ENCODE assay signal across 8 cellular contexts in the genomic region with DNA sequence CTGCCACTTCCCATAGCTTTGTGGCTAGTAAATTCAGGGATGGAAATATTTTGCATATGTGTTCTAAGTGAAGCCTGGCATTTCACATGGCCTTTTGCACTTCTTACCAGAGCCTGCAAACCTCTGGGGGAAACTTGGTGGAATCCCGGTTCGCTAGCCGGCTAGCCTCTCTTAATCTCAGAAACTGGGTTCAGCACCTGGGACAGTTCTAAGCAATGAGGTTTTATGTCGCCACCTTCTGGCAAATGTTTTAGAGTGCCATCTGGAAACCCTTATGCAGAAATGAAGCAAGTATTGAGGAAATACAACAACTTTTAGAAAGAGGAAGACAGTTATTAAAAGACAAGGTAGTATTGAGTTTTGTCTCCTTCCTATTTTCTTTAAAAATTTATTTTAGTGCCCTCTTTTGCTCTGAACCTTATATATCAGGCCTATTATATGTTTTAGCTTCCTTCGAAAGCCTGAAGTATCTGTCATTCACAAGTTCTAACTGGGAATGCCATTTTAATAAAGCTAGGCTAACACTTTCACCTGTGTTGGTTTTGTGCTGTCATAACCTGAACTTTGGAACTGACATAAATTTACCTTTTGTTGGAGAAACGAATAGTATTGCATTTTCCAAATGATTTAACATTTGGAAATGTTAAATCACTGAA. TPM values are rescaled to one million over a fixed set of nuclear protein-coding genes. Genes with fewer than 3 reads are reported as not detected.
A peak's percentile ranks its signal among the peaks of the same experiment; 100 is the strongest.
DNase-seq lines count a peak whose midpoint lies in the region; ATAC-seq, FAIRE-seq and TF ChIP-seq lines count a peak whose summit lies in the region.

No MANE protein-coding gene starts in this region.

- H3K36me3 ChIP-seq in BJ (ENCODE audit: control insufficient read depth, insufficient read depth, low read length) (no peaks in the 10 kb centered on the region), small intestine (ENCODE audit: control insufficient read depth in 2 of 2, insufficient read depth in 2 of 2, low read length in 2 of 2) (no peaks in the 10 kb centered on the region), esophagus muscularis mucosa (no peaks in the 10 kb centered on the region)

- intact Hi-C loops in esophagus muscularis mucosa (cut with DNase I) = no loop called here

- FAIRE-seq in TTC549 (lab: Jason Lieb, UNC) (peak; percentile 68), small intestine (lab: Jason Lieb, UNC) (no peak)

- TF ChIP-seq CTCF in BJ (IDR thresholded peaks at IDR 0.05; ENCODE audit: insufficient read depth, low read depth, low read length) = peak; percentile 73
- peak in 1 of 3 experiments; percentile 29 for TF ChIP-seq CTCF in esophagus muscularis mucosa (IDR thresholded peaks at IDR 0.05)

- TF ChIP-seq EP300 in esophagus muscularis mucosa (IDR thresholded peaks at IDR 0.05) = no peak

- H3K4me1 ChIP-seq in small intestine (ENCODE audit: control insufficient read depth in 2 of 2, insufficient read depth in 1 of 2, low read depth in 1 of 2, low read length in 1 of 2) (no peaks in the 10 kb centered on the region), esophagus muscularis mucosa (no peaks in the 10 kb centered on the region)

- no peak for TF ChIP-seq POLR2A in esophagus muscularis mucosa (IDR thresholded peaks at IDR 0.05; ENCODE audit: low read depth)

- POLR2A ChIA-PET in BJ (lab: Charles Lee) = no interaction called here

- ATAC-seq in GM18498 (IDR thresholded peaks at IDR 0.05; ENCODE audit: unreplicated experiment) = peak; percentile 86
- ATAC-seq in HG02852 (IDR thresholded peaks at IDR 0.05; ENCODE audit: unreplicated experiment) = peak; percentile 79

- no peaks in the 10 kb centered on the region for H3K9me3 ChIP-seq in small intestine (ENCODE audit: control insufficient read depth, low read depth)
- H3K9me3 ChIP-seq in esophagus muscularis mucosa = no peaks in the 10 kb centered on the region

- CTCF ChIA-PET in BJ (lab: Yijun Ruan, JAX) = interaction anchor here (0.6 to 1.9 kb wide), 6 partner anchors 25 to 1423 kb away, joined by 3 to 6 read pairs (median 4); no protein-coding TSS in a partner anchor

- H3K27ac ChIP-seq in small intestine (ENCODE audit: low read depth in 1 of 2, low read length in 1 of 2) (no peak overlapping the region), esophagus muscularis mucosa (replicated peaks in 1 of 4) (no peak overlapping the region)

- H3K4me3 ChIP-seq in BJ (ENCODE audit: low read depth, low read length) = no peak overlapping the region
- H3K4me3 ChIP-seq in small intestine (ENCODE audit: low read depth in 1 of 2, low read length in 2 of 2) = no peak overlapping the region
- H3K4me3 ChIP-seq in esophagus muscularis mucosa = no peak overlapping the region

- DNase-seq in BJ (ENCODE audit: low read depth) (peak; percentile 6), NCI-H146 (lab: John Stamatoyannopoulos, UW) (peak; percentile 38), glomerular endothelial cell (ENCODE audit: extremely low read depth, low read depth, low spot score) (peak; percentile 41), small intestine (peak; percentile 40), esophagus muscularis mucosa (ENCODE audit: extremely low spot score) (no peak)

- no peaks in the 10 kb centered on the region for H3K27me3 ChIP-seq in BJ (ENCODE audit: control insufficient read depth, insufficient read depth, low read length)
- peaks cover 0 to 23% of the 10 kb centered on the region in 2 donors for H3K27me3 ChIP-seq in small intestine (ENCODE audit: control insufficient read depth in 2 of 2, insufficient read depth in 2 of 2, low read length in 2 of 2)
- H3K27me3 ChIP-seq in esophagus muscularis mucosa = peaks cover 0 to 47% (median 14%) of the 10 kb centered on the region in 4 donors

- WGBS in small intestine, 3 donors = 26 to 40% (median 37%) methylated on average over 6 of the region's 6 CpGs
- WGBS in esophagus muscularis mucosa = 23% methylated on average over 6 of the region's 6 CpGs

RNA-seq across cellular contexts. Expression of a gene that starts 1.0 kb away (rescaled TPM):
- polyA plus RNA-seq in BJ (2011; rRNA removed) = not detected in 2 replicates
- polyA minus RNA-seq in BJ (2011; rRNA and poly(A)+ RNA removed) = not detected in 2 replicates
- total RNA-seq in glomerular endothelial cell = not detected in 2 replicates
- polyA plus RNA-seq in small intestine = not detected
- not detected for total RNA-seq in esophagus muscularis mucosa
